In genomic region chr1:165688046-165688445, GRCh38 we compare ENCODE assay signal across 15 cellular contexts. TPM values are rescaled to one million over a fixed set of nuclear protein-coding genes. Genes with fewer than 3 reads are reported as not detected.
A peak's percentile ranks its signal among the peaks of the same experiment; 100 is the strongest.
DNase-seq lines count a peak whose midpoint lies in the region; ATAC-seq and TF ChIP-seq lines count a peak whose summit lies in the region.
"Had no signal": no experiment of that assay in that cellular context is flagged by ENCODE, and none has a peak within 500 bp of the region (broad histone marks: within the 10 kb centered on the region; RNA-seq: fewer than 3 reads in every experiment).

No MANE protein-coding gene starts in this region.

- no peak overlapping the region for H3K27ac ChIP-seq in left ventricle myocardium inferior (replicated peaks)

- no peaks in the 10 kb centered on the region for H3K36me3 Mint-ChIP-seq in natural killer cell
- H3K36me3 Mint-ChIP-seq in natural killer cell treated with Interleukin-12 subunit alpha and Interleukin-12 subunit beta and Interleukin-15 and Interleukin-18, amount 100 ng/mL, for 72 hours, result peaks cover 26% of the 10 kb centered on the region
- peaks cover 14% of the 10 kb centered on the region for H3K36me3 Mint-ChIP-seq in central memory CD8-positive, alpha-beta T cell (ENCODE audit: insufficient read depth)
- peaks cover 37 to 57% of the 10 kb centered on the region in 2 donors for H3K36me3 Mint-ChIP-seq in stimulated activated naive B cell treated with anti-CD40 and anti-IgM and Interleukin-4, amounts not matched to agents 10 μg/mL and 1 μg/mL and 100 μg/mL, for 72 hours

- H3K4me3 ChIP-seq in left ventricle myocardium inferior, result no peak overlapping the region
- H3K4me3 ChIP-seq: GM23338 had no signal

- intact Hi-C loops in natural killer cell (cut with micrococcal nuclease), result no loop called here
- intact Hi-C loops in left ventricle myocardium inferior (cut with micrococcal nuclease), result no loop called here

- H3K9me3 Mint-ChIP-seq in natural killer cell, result no peaks in the 10 kb centered on the region
- no peaks in the 10 kb centered on the region for H3K9me3 Mint-ChIP-seq in natural killer cell treated with Interleukin-12 subunit alpha and Interleukin-12 subunit beta and Interleukin-15 and Interleukin-18, amount 100 ng/mL, for 72 hours
- no peaks in the 10 kb centered on the region for H3K9me3 Mint-ChIP-seq in central memory CD8-positive, alpha-beta T cell
- peaks cover 2 to 5% of the 10 kb centered on the region in 2 donors for H3K9me3 Mint-ChIP-seq in stimulated activated naive B cell treated with anti-CD40 and anti-IgM and Interleukin-4, amounts not matched to agents 10 μg/mL and 1 μg/mL and 100 μg/mL, for 72 hours

- H3K27ac Mint-ChIP-seq in natural killer cell, result peak overlapping the region; percentile 58 to 63
- no peak overlapping the region for H3K27ac Mint-ChIP-seq in natural killer cell treated with Interleukin-12 subunit alpha and Interleukin-12 subunit beta and Interleukin-15 and Interleukin-18, amount 100 ng/mL, for 72 hours
- H3K27ac Mint-ChIP-seq in central memory CD8-positive, alpha-beta T cell (ENCODE audit: low read depth), result peak overlapping the region; percentile 81
- H3K27ac Mint-ChIP-seq in stimulated activated naive B cell treated with anti-CD40 and anti-IgM and Interleukin-4, amounts not matched to agents 10 μg/mL and 1 μg/mL and 100 μg/mL, for 72 hours, result peak overlapping the region; percentile 39
- H3K27ac Mint-ChIP-seq: GM23338 had no signal

- no peak for TF ChIP-seq CTCF in natural killer cell (IDR thresholded peaks at IDR 0.05)
- no peak for TF ChIP-seq CTCF in left ventricle myocardium inferior (IDR thresholded peaks at IDR 0.05; ENCODE audit: borderline replicate concordance)

- peaks cover 38% of the 10 kb centered on the region for H3K36me3 ChIP-seq in left ventricle myocardium inferior

- no peaks in the 10 kb centered on the region for H3K27me3 Mint-ChIP-seq in natural killer cell (ENCODE audit: low read depth in 2 of 2)
- H3K27me3 Mint-ChIP-seq in natural killer cell treated with Interleukin-12 subunit alpha and Interleukin-12 subunit beta and Interleukin-15 and Interleukin-18, amount 100 ng/mL, for 72 hours, result no peaks in the 10 kb centered on the region
- H3K27me3 Mint-ChIP-seq in central memory CD8-positive, alpha-beta T cell, result no peaks in the 10 kb centered on the region
- no peaks in the 10 kb centered on the region for H3K27me3 Mint-ChIP-seq in stimulated activated naive B cell treated with anti-CD40 and anti-IgM and Interleukin-4, amounts not matched to agents 10 μg/mL and 1 μg/mL and 100 μg/mL, for 72 hours
- H3K27me3 Mint-ChIP-seq: CD4-positive, alpha-beta memory T cell had no signal

- H3K4me3 Mint-ChIP-seq in natural killer cell, result no peak overlapping the region
- no peak overlapping the region for H3K4me3 Mint-ChIP-seq in natural killer cell treated with Interleukin-12 subunit alpha and Interleukin-12 subunit beta and Interleukin-15 and Interleukin-18, amount 100 ng/mL, for 72 hours
- H3K4me3 Mint-ChIP-seq in central memory CD8-positive, alpha-beta T cell, result no peak overlapping the region
- no peak overlapping the region for H3K4me3 Mint-ChIP-seq in stimulated activated naive B cell treated with anti-CD40 and anti-IgM and Interleukin-4, amounts not matched to agents 10 μg/mL and 1 μg/mL and 100 μg/mL, for 72 hours
- H3K4me3 Mint-ChIP-seq: CD14-positive monocyte, GM23338 had no signal

- no peaks in the 10 kb centered on the region for H3K27me3 ChIP-seq in left ventricle myocardium inferior (ENCODE audit: low read depth)

- H3K9me3 ChIP-seq in left ventricle myocardium inferior (replicated peaks), result no peaks in the 10 kb centered on the region

- peaks cover 62 to 66% of the 10 kb centered on the region in 2 donors for H3K4me1 Mint-ChIP-seq in natural killer cell
- peaks cover 49 to 57% of the 10 kb centered on the region in 2 donors for H3K4me1 Mint-ChIP-seq in natural killer cell treated with Interleukin-12 subunit alpha and Interleukin-12 subunit beta and Interleukin-15 and Interleukin-18, amount 100 ng/mL, for 72 hours (ENCODE audit: low read depth in 2 of 2)
- H3K4me1 Mint-ChIP-seq in central memory CD8-positive, alpha-beta T cell, result peaks cover 68% of the 10 kb centered on the region
- peaks cover 23 to 65% of the 10 kb centered on the region in 2 donors for H3K4me1 Mint-ChIP-seq in stimulated activated naive B cell treated with anti-CD40 and anti-IgM and Interleukin-4, amounts not matched to agents 10 μg/mL and 1 μg/mL and 100 μg/mL, for 72 hours
- H3K4me1 Mint-ChIP-seq: GM23338 had no signal

- DNase-seq in natural killer cell (no peak), NCI-H1417 (lab: John Stamatoyannopoulos, UW) (no peak), left ventricle myocardium inferior (no peak)
- DNase-seq in natural killer cell treated with Interleukin-12 subunit alpha and Interleukin-12 subunit beta and Interleukin-15 and Interleukin-18, amount 100 ng/mL, for 72 hours (ENCODE audit: low spot score), result no peak
- no peak for DNase-seq in central memory CD8-positive, alpha-beta T cell (ENCODE audit: low spot score in 2 of 2)
- DNase-seq in stimulated activated naive B cell treated with anti-CD40 and anti-IgM and Interleukin-4, amounts not matched to agents 10 μg/mL and 1 μg/mL and 100 μg/mL, for 72 hours, result no peak
- DNase-seq: ACHN; CD4-positive, alpha-beta memory T cell; DMS153; DMS79; GDM1; HCEC 1CT had no signal

- peaks cover 22% of the 10 kb centered on the region for H3K4me1 ChIP-seq in left ventricle myocardium inferior

- ATAC-seq in natural killer cell (no peak), GM19351 (IDR thresholded peaks at IDR 0.05; ENCODE audit: unreplicated experiment) (no peak)
- no peak for ATAC-seq in natural killer cell treated with Interleukin-12 subunit alpha and Interleukin-12 subunit beta and Interleukin-15 and Interleukin-18, amount 100 ng/mL, for 72 hours
- no peak for ATAC-seq in central memory CD8-positive, alpha-beta T cell (replicated peaks; ENCODE audit: extremely low read depth, poor library complexity, severe bottlenecking)
- no peak for ATAC-seq in stimulated activated naive B cell treated with anti-CD40 and anti-IgM and Interleukin-4, amounts not matched to agents 10 μg/mL and 1 μg/mL and 100 μg/mL, for 72 hours (replicated peaks)
- ATAC-seq: GM23338 had no signal

RNA-seq across cellular contexts. Expression of gene ALDH9A1, which starts 10.3 kb away (rescaled TPM):
- total RNA-seq in natural killer cell (10 to 100 TPM; 38.0 to 57.1 (median 50.3) TPM), left ventricle myocardium inferior (63.2 TPM)
- 10 to 100 TPM; 44.0 to 49.2 TPM for total RNA-seq in natural killer cell treated with Interleukin-12 subunit alpha and Interleukin-12 subunit beta and Interleukin-15 and Interleukin-18, amount 100 ng/mL, for 72 hours

RNA-seq across cellular contexts. Expression of gene MGST3, which starts 57.0 kb away (rescaled TPM):
- total RNA-seq in natural killer cell (10 to 100 TPM; 27.2 to 34.3 (median 29.0) TPM), left ventricle myocardium inferior (718 TPM)
- total RNA-seq in natural killer cell treated with Interleukin-12 subunit alpha and Interleukin-12 subunit beta and Interleukin-15 and Interleukin-18, amount 100 ng/mL, for 72 hours, result 10 to 100 TPM; 19.5 to 29.5 TPM

Comparison
In these comparisons a context has a peak if more than half of its experiments do, and no peak if none do; other contexts are left out.
1. H3K27ac Mint-ChIP-seq: peak in natural killer cell (2 of 2), central memory CD8-positive, alpha-beta T cell (single experiment) and stimulated activated naive B cell treated with anti-CD40 and anti-IgM and Interleukin-4, amounts not matched to agents 10 μg/mL and 1 μg/mL and 100 μg/mL, for 72 hours (single experiment); none in natural killer cell treated with Interleukin-12 subunit alpha and Interleukin-12 subunit beta and Interleukin-15 and Interleukin-18, amount 100 ng/mL, for 72 hours (0 of 2).
2. RNA of gene MGST3, which starts 57.0 kb away (total RNA-seq): 718 TPM in left ventricle myocardium inferior (single experiment); 19.5 to 29.5 TPM in natural killer cell treated with Interleukin-12 subunit alpha and Interleukin-12 subunit beta and Interleukin-15 and Interleukin-18, amount 100 ng/mL, for 72 hours and 27.2 to 34.3 TPM in natural killer cell; every median in the first group is over 10 times any median in the second.